Comparison of ENCODE assay signal across 21 cellular contexts in genomic region chr18:22177496-22177866, GRCh38. TPM values are rescaled to one million over a fixed set of nuclear protein-coding genes. Genes with fewer than 3 reads are reported as not detected.
DNase-seq lines count a peak whose midpoint lies in the region; ATAC-seq and TF ChIP-seq lines count a peak whose summit lies in the region.
"Had no signal": no experiment of that assay in that cellular context is flagged by ENCODE, and none has a peak within 500 bp of the region (broad histone marks: within the 10 kb centered on the region; RNA-seq: fewer than 3 reads in every experiment).

No MANE protein-coding gene starts in this region.

- peak overlapping the region; percentile 29 for H3K4me2 ChIP-seq in osteoblast (ENCODE audit: insufficient read depth, low read length)
- H3K4me2 ChIP-seq: BLaER1 treated with 17β-estradiol and CSF1 and Interleukin-3, amounts not matched to agents 10 nM and 100 nM had no signal

- TF ChIP-seq CTCF in left ventricle myocardium inferior (IDR thresholded peaks at IDR 0.05; ENCODE audit: borderline replicate concordance) = no peak
- no peak for TF ChIP-seq CTCF in fibroblast of pulmonary artery (IDR thresholded peaks at IDR 0.05; ENCODE audit: low read length, missing control alignments)
- no peak for TF ChIP-seq CTCF in osteoblast (IDR thresholded peaks at IDR 0.05; ENCODE audit: extremely low read depth, low read depth, low read length)
- TF ChIP-seq CTCF in uterus (IDR thresholded peaks at IDR 0.05) = no peak

- H2AFZ ChIP-seq in osteoblast (ENCODE audit: low read length) = no peak overlapping the region

- H3K4me1 ChIP-seq in left ventricle myocardium inferior = peaks cover 82% of the 10 kb centered on the region
- H3K4me1 ChIP-seq in osteoblast (ENCODE audit: insufficient read depth, low read length) = peaks cover 35% of the 10 kb centered on the region
- no peaks in the 10 kb centered on the region for H3K4me1 ChIP-seq in uterus

- DNase-seq in left ventricle myocardium inferior (no peak), left cardiac atrium (no peak), fibroblast of pulmonary artery (ENCODE audit: low read depth) (peak; percentile 45), osteoblast (ENCODE audit: insufficient read length, low spot score, missing footprints) (no peak), uterus (no peak)
- no peak for DNase-seq in activated CD8-positive, alpha-beta memory T cell treated with anti-CD3 and anti-CD28 coated beads, Interleukin-2, amount 50 U/mL, for 4 hours
- DNase-seq: activated CD4-positive, alpha-beta T cell treated with anti-CD3 and anti-CD28 coated beads for 36 hours; activated effector memory CD4-positive, alpha-beta T cell treated with anti-CD3 and anti-CD28 coated beads, Interleukin-2, amount 50 U/mL, for 16 hours; DMS 273 treated with DMSO at 0.1 percent for 48 hours; HCEC 1CT; Kasumi-1; NCI-H1105; NCI-H2107; NCI-H526 treated with DMSO at 0.1 percent for 48 hours; PC-3; T1000 had no signal

- ATAC-seq in left cardiac atrium (no peak), HG03442 (IDR thresholded peaks at IDR 0.05; ENCODE audit: unreplicated experiment) (no peak), HG02588 (IDR thresholded peaks at IDR 0.05; ENCODE audit: unreplicated experiment) (no peak)
- ATAC-seq: activated CD4-positive, alpha-beta T cell treated with anti-CD3 and anti-CD28 coated beads for 36 hours; PC-3 had no signal

- H3K9me3 ChIP-seq in left ventricle myocardium inferior (replicated peaks) (no peaks in the 10 kb centered on the region), osteoblast (ENCODE audit: low read depth, low read length) (peaks cover 2% of the 10 kb centered on the region), uterus (no peaks in the 10 kb centered on the region)
- H3K9me3 ChIP-seq: tibial nerve had no signal

- H3K27ac ChIP-seq in left ventricle myocardium inferior (replicated peaks) (peak overlapping the region; percentile 100), osteoblast (ENCODE audit: low read depth, low read length) (no peak overlapping the region), uterus (peak overlapping the region; percentile 99 to 100)
- H3K27ac ChIP-seq: BLaER1 treated with 17β-estradiol and CSF1 and Interleukin-3, amounts not matched to agents 10 nM and 100 nM; SK-N-MC had no signal

- H3K4me3 ChIP-seq in left ventricle myocardium inferior (peak overlapping the region; percentile 99), fibroblast of pulmonary artery (replicated peaks; ENCODE audit: low read depth, low read length) (peak overlapping the region; percentile 70), osteoblast (ENCODE audit: insufficient read depth, low read length) (no peak overlapping the region), uterus (peak overlapping the region; percentile 2 to 96)
- H3K4me3 ChIP-seq: BLaER1 treated with 17β-estradiol and CSF1 and Interleukin-3, amounts not matched to agents 10 nM and 100 nM; SK-N-MC had no signal

- H3K27me3 ChIP-seq in left ventricle myocardium inferior (ENCODE audit: low read depth) (no peaks in the 10 kb centered on the region), osteoblast (ENCODE audit: insufficient read depth, low read length) (peaks cover 17% of the 10 kb centered on the region), uterus (no peaks in the 10 kb centered on the region)
- H3K27me3 ChIP-seq: BLaER1 treated with 17β-estradiol and CSF1 and Interleukin-3, amounts not matched to agents 10 nM and 100 nM had no signal

- peaks cover 74% of the 10 kb centered on the region for H3K79me2 ChIP-seq in osteoblast (ENCODE audit: insufficient read depth, low read length)

- intact Hi-C loops in left ventricle myocardium inferior (cut with micrococcal nuclease) (no loop called here), left cardiac atrium (cut with DNase I) (loop anchor here in 1 of 2 donors (10.0 kb wide), 1 partner anchor 187 kb away; no protein-coding TSS in a partner anchor), uterus (cut with DNase I; ENCODE audit: low total_unique reads) (no loop called here)

- peaks cover 43% of the 10 kb centered on the region for H3K36me3 ChIP-seq in left ventricle myocardium inferior
- H3K36me3 ChIP-seq in osteoblast (ENCODE audit: insufficient read depth, low read length) = peaks cover 54% of the 10 kb centered on the region
- no peaks in the 10 kb centered on the region for H3K36me3 ChIP-seq in uterus

- peaks cover 54% of the 10 kb centered on the region for H4K20me1 ChIP-seq in osteoblast (ENCODE audit: insufficient read depth, low read length)

- TF ChIP-seq POLR2A in uterus (IDR thresholded peaks at IDR 0.05) = no peak

RNA-seq across cellular contexts. Expression of gene GATA6, which starts 8.1 kb away (rescaled TPM):
- total RNA-seq in left ventricle myocardium inferior = 60.9 TPM
- total RNA-seq in left cardiac atrium = 10 to 100 TPM; 43.9 to 59.6 TPM
- total RNA-seq in osteoblast = 10.9 and 16.6 TPM in 2 replicates
- total RNA-seq in uterus = 10 to 100 TPM; 28.2 to 59.6 (median 39.5) TPM
- total RNA-seq: activated CD4-positive, alpha-beta T cell treated with anti-CD3 and anti-CD28 coated beads for 36 hours had no signal
